1 cellular context compared by ENCODE assay signal in the genomic region with DNA sequence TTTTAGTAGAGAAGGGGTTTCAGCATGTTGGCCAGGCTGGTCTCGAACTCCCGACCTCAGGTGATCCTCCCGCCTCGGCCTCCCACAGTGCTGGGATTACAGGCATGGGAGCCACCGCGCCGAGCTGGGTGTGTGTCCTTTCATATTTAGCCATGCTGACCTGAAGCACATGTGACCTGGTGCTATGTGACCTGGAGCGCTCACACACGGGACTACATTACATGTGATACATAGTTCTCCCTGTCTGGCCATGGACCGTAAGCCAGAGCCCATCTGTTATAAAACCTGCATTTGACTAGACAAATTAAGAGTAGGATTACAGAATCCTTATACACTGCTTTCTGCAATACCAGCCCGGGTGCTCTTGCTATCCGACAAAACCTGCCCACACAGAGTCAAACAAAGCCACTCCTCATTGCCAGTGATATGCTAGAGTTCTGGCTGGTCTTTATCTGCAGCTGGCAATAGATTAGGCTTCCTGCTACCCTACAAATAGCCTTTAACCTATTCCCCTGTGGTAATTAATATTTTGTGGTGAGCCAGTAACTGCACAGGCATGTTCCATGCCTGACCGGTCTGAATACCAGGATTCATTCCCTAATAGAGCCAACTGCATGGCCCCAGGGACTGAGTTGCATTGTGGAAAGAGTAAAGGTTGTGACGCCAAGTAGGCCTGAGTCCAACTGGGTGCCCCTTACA.
TF ChIP-seq lines count a peak whose summit lies in the region.

No MANE protein-coding gene starts in this region.

TF ChIP-seq in HepG2, 621 proteins besides CTCF, POLR2A, EP300 and RAD21 (continued from another document):
- TF ChIP-seq, protein P1, sequence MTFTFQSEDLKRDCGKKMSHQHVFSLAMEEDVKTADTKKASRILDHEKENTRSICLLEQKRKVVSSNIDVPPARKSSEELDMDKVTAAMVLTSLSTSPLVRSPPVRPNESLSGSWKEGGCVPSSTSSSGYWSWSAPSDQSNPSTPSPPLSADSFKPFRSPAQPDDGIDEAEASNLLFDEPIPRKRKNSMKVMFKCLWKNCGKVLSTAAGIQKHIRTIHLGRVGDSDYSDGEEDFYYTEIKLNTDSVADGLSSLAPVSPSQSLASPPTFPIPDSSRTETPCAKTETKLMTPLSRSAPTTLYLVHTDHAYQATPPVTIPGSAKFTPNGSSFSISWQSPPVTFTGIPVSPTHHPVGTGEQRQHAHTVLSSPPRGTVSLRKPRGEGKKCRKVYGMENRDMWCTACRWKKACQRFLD (CRISPR knock-in tag; IDR thresholded peaks at IDR 0.05; ENCODE audit: borderline replicate concordance), result no peak
- TF ChIP-seq, protein P2, sequence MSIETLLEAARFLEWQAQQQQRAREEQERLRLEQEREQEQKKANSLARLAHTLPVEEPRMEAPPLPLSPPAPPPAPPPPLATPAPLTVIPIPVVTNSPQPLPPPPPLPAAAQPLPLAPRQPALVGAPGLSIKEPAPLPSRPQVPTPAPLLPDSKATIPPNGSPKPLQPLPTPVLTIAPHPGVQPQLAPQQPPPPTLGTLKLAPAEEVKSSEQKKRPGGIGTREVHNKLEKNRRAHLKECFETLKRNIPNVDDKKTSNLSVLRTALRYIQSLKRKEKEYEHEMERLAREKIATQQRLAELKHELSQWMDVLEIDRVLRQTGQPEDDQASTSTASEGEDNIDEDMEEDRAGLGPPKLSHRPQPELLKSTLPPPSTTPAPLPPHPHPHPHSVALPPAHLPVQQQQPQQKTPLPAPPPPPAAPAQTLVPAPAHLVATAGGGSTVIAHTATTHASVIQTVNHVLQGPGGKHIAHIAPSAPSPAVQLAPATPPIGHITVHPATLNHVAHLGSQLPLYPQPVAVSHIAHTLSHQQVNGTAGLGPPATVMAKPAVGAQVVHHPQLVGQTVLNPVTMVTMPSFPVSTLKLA (IDR thresholded peaks at IDR 0.05), result peak; percentile 54
- no peak for TF ChIP-seq ZMAT5 (CRISPR knock-in tag; IDR thresholded peaks at IDR 0.05; ENCODE audit: borderline replicate concordance, low read depth)
- TF ChIP-seq ZNF674 (CRISPR knock-in tag; IDR thresholded peaks at IDR 0.05; ENCODE audit: low read depth), result no peak
TF ChIP-seq in HepG2: peak in this region for 1.
